15 cellular contexts compared by ENCODE assay signal in genomic region chr1:177983087-177983823, GRCh38. TPM values are rescaled to one million over a fixed set of nuclear protein-coding genes. Genes with fewer than 3 reads are reported as not detected.
A peak's percentile ranks its signal among the peaks of the same experiment; 100 is the strongest.
DNase-seq lines count a peak whose midpoint lies in the region; ATAC-seq and TF ChIP-seq lines count a peak whose summit lies in the region.
"Had no signal": no experiment of that assay in that cellular context is flagged by ENCODE, and none has a peak within 500 bp of the region (broad histone marks: within the 10 kb centered on the region; RNA-seq: fewer than 3 reads in every experiment).

No MANE protein-coding gene starts in this region.

- no peaks in the 10 kb centered on the region for H3K9me3 ChIP-seq in right atrium auricular region
- H3K9me3 ChIP-seq in mesenchymal stem cell (ENCODE audit: control insufficient read depth, low read length) = no peaks in the 10 kb centered on the region
- no peaks in the 10 kb centered on the region for H3K9me3 ChIP-seq in uterus
- no peaks in the 10 kb centered on the region for H3K9me3 ChIP-seq in sigmoid colon
- H3K9me3 ChIP-seq: A549, adrenal gland, left lung, upper lobe of right lung had no signal

- H3K27me3 ChIP-seq in right atrium auricular region (no peaks in the 10 kb centered on the region), brain microvascular endothelial cell (replicated peaks) (no peaks in the 10 kb centered on the region), mesenchymal stem cell (ENCODE audit: control insufficient read depth in 1 of 2, insufficient read depth in 1 of 2, low read length in 2 of 2) (no peaks in the 10 kb centered on the region), uterus (no peaks in the 10 kb centered on the region), sigmoid colon (no peaks in the 10 kb centered on the region)
- H3K27me3 ChIP-seq: adrenal gland, left lung, upper lobe of right lung had no signal

- H3K9ac ChIP-seq in mesenchymal stem cell (ENCODE audit: low read length) = peak overlapping the region; percentile 85

- H2BK12ac ChIP-seq in mesenchymal stem cell (ENCODE audit: low read length in 2 of 2) = no peak overlapping the region

- in situ Hi-C loops in brain microvascular endothelial cell (cut with HindIII; ENCODE audit: low pct_ligation_motif_present, low sequenced_read_pairs) = no loop called here

- H3K36me3 ChIP-seq in right atrium auricular region = no peaks in the 10 kb centered on the region
- H3K36me3 ChIP-seq in brain microvascular endothelial cell (replicated peaks) = no peaks in the 10 kb centered on the region
- no peaks in the 10 kb centered on the region for H3K36me3 ChIP-seq in mesenchymal stem cell (ENCODE audit: control insufficient read depth in 1 of 2, insufficient read depth in 2 of 2, low read depth in 1 of 2, low read length in 2 of 2)
- H3K36me3 ChIP-seq in uterus = no peaks in the 10 kb centered on the region
- no peaks in the 10 kb centered on the region for H3K36me3 ChIP-seq in sigmoid colon
- H3K36me3 ChIP-seq: adrenal gland, left lung, upper lobe of right lung had no signal

- no peak overlapping the region for H3K23ac ChIP-seq in mesenchymal stem cell (ENCODE audit: low read length in 2 of 2)

- no peak overlapping the region for H4K8ac ChIP-seq in mesenchymal stem cell (ENCODE audit: low read length)

- H3K27ac ChIP-seq in right atrium auricular region (peak overlapping the region in 1 of 2 donors; percentile 2), brain microvascular endothelial cell (no peak overlapping the region), mesenchymal stem cell (ENCODE audit: low read length, poor library complexity, severe bottlenecking) (peak overlapping the region; percentile 78), uterus (peak overlapping the region; percentile 48 to 53), sigmoid colon (peak overlapping the region in 2 of 4 donors; percentile 11 to 43)
- H3K27ac ChIP-seq: A549, adrenal gland, upper lobe of right lung had no signal

- H3K4me1 ChIP-seq in right atrium auricular region = peaks cover 0 to 13% of the 10 kb centered on the region in 2 donors
- H3K4me1 ChIP-seq in mesenchymal stem cell (ENCODE audit: control insufficient read depth, insufficient read depth, low read depth, low read length) = no peaks in the 10 kb centered on the region
- no peaks in the 10 kb centered on the region for H3K4me1 ChIP-seq in uterus
- H3K4me1 ChIP-seq in sigmoid colon = peaks cover 0 to 14% (median 4%) of the 10 kb centered on the region in 4 donors
- H3K4me1 ChIP-seq: A549, adrenal gland, left lung, upper lobe of right lung had no signal

- TF ChIP-seq CTCF in right atrium auricular region (IDR thresholded peaks at IDR 0.05) (no peak), brain microvascular endothelial cell (IDR thresholded peaks at IDR 0.05; ENCODE audit: low read depth, low read length, missing control alignments) (no peak), uterus (IDR thresholded peaks at IDR 0.05) (no peak), sigmoid colon (IDR thresholded peaks at IDR 0.05) (no peak)

- peak overlapping the region; percentile 35 for H2BK5ac ChIP-seq in mesenchymal stem cell (ENCODE audit: low read depth, low read length, poor library complexity, severe bottlenecking)

- no peak overlapping the region for H2BK15ac ChIP-seq in mesenchymal stem cell (ENCODE audit: low read depth, poor library complexity, severe bottlenecking)

- H4K91ac ChIP-seq in mesenchymal stem cell (ENCODE audit: low read length) = peak overlapping the region; percentile 10

- peak overlapping the region; percentile 24 for H2AK5ac ChIP-seq in mesenchymal stem cell (ENCODE audit: low read length, severe bottlenecking)

- WGBS in mesenchymal stem cell = 90% methylated on average over 7 of the region's 7 CpGs
- WGBS in sigmoid colon, 2 donors = 78% methylated on average over 7 of the region's 7 CpGs

- TF ChIP-seq POLR2A in uterus (IDR thresholded peaks at IDR 0.05) (no peak), sigmoid colon (IDR thresholded peaks at IDR 0.05) (no peak)

- intact Hi-C loops in Right ventricle myocardium superior (cut with DNase I) = no loop called here
- intact Hi-C loops in uterus (cut with DNase I; ENCODE audit: low total_unique reads) = no loop called here
- intact Hi-C loops in sigmoid colon (cut with DNase I) = no loop called here

- no peak overlapping the region for H2AFZ ChIP-seq in mesenchymal stem cell (ENCODE audit: low read depth, low read length)

- peak; percentile 28 for ATAC-seq in Right ventricle myocardium superior (ENCODE audit: poor library complexity)
- ATAC-seq: effector memory CD8-positive, alpha-beta T cell; upper lobe of right lung had no signal

- peak overlapping the region; percentile 33 for H3K4me2 ChIP-seq in mesenchymal stem cell (ENCODE audit: low read length, poor library complexity, severe bottlenecking)
- H3K4me2 ChIP-seq: A549 had no signal

- H2BK120ac ChIP-seq in mesenchymal stem cell (ENCODE audit: low read depth, low read length) = no peak overlapping the region

- no peak overlapping the region for H3K4ac ChIP-seq in mesenchymal stem cell (ENCODE audit: low read depth in 1 of 2, low read length in 2 of 2)

- H3K14ac ChIP-seq in mesenchymal stem cell (ENCODE audit: low read length in 2 of 2) = no peak overlapping the region

- H3K79me1 ChIP-seq in mesenchymal stem cell (replicated peaks; ENCODE audit: low read length, poor library complexity, severe bottlenecking) = peaks cover 2% of the 10 kb centered on the region

- H3K4me3 ChIP-seq in right atrium auricular region (peak overlapping the region in 1 of 2 donors; percentile 10), brain microvascular endothelial cell (ENCODE audit: low read depth, low read length) (peak overlapping the region; percentile 35), mesenchymal stem cell (ENCODE audit: insufficient read depth in 1 of 2, low read depth in 1 of 2, low read length in 2 of 2) (peak overlapping the region in 1 of 2 experiments; percentile 67), uterus (peak overlapping the region in 1 of 2 donors; percentile 20), sigmoid colon (no peak overlapping the region)
- H3K4me3 ChIP-seq: A549, adrenal gland, left lung, upper lobe of right lung had no signal

- DNase-seq in Right ventricle myocardium superior (no peak), right atrium auricular region (ENCODE audit: low spot score) (no peak), brain microvascular endothelial cell (no peak), mesenchymal stem cell (peak; percentile 8), uterus (no peak), NCI-H146 (lab: John Stamatoyannopoulos, UW) (no peak), NCI-H1436 (lab: John Stamatoyannopoulos, UW) (no peak), sigmoid colon (no peak)
- DNase-seq: activated T-cell treated with anti-CD3 and anti-CD28 coated beads, Interleukin-2, amount 50 U/mL, for 1 hour; effector memory CD8-positive, alpha-beta T cell; stimulated activated CD4-positive, alpha-beta T cell treated with anti-CD3 and anti-CD28 coated beads, Interleukin-15, amount 100 ng/mL, for 24 hours; upper lobe of right lung had no signal

- H3K18ac ChIP-seq in mesenchymal stem cell (ENCODE audit: low read depth in 1 of 2, low read length in 2 of 2) = no peak overlapping the region

- TF ChIP-seq EP300 in sigmoid colon (IDR thresholded peaks at IDR 0.05) = no peak

RNA-seq across cellular contexts. Expression of gene SEC16B, which starts 13.4 kb away (rescaled TPM):
- 1.3 TPM for total RNA-seq in Right ventricle myocardium superior
- 1 to 10 TPM; 1.9 to 5.8 TPM for total RNA-seq in right atrium auricular region
- polyA plus RNA-seq in mesenchymal stem cell (2013, experiment 1 of 2) = 1.3 TPM
- polyA plus RNA-seq in mesenchymal stem cell (2013, experiment 2 of 2) = 1.8 TPM
- total RNA-seq in uterus = 10 to 100 TPM in 3 of 4 donors, 1 to 10 TPM in 1; 4.7 to 16.9 (median 11.9) TPM
- 1 to 10 TPM; 1.8 to 5.8 (median 4.3) TPM for total RNA-seq in sigmoid colon
- polyA plus RNA-seq in sigmoid colon = 1 to 10 TPM; 1.6 to 4.1 (median 3.0) TPM
